20 cellular contexts compared by ENCODE assay signal in genomic region chr2:25808006-25808383, GRCh38.
DNase-seq lines count a peak whose midpoint lies in the region; ATAC-seq and TF ChIP-seq lines count a peak whose summit lies in the region.
"Had no signal": no experiment of that assay in that cellular context is flagged by ENCODE, and none has a peak within 500 bp of the region (broad histone marks: within the 10 kb centered on the region; RNA-seq: fewer than 3 reads in every experiment).

No MANE protein-coding gene starts in this region.

- no peaks in the 10 kb centered on the region for H3K9me3 ChIP-seq in RWPE2 (ENCODE audit: severe bottlenecking)
- H3K9me3 ChIP-seq: left ventricle myocardium inferior, prostate gland, stomach had no signal

- H3K27ac Mint-ChIP-seq in activated CD8-positive, alpha-beta T cell treated with anti-CD3 and anti-CD28 coated beads for 36 hours, result peak overlapping the region; percentile 56
- no peak overlapping the region for H3K27ac Mint-ChIP-seq in activated CD8-positive, alpha-beta T cell treated with anti-CD3 and anti-CD28 coated beads, Interleukin-2, amount 10 ng/mL, durations not matched to agents 7 days and 5 days
- H3K27ac Mint-ChIP-seq: naive B cell had no signal

- DNase-seq in activated CD8-positive, alpha-beta T cell treated with anti-CD3 and anti-CD28 coated beads for 36 hours, result no peak
- no peak for DNase-seq in activated CD8-positive, alpha-beta T cell treated with anti-CD3 and anti-CD28 coated beads, Interleukin-2, amount 10 ng/mL, durations not matched to agents 7 days and 5 days
- DNase-seq in RWPE2 (ENCODE audit: low spot score) (no peak), fibroblast of gingiva (ENCODE audit: low read depth) (peak; percentile 45), stromal cell of bone marrow (ENCODE audit: low read depth) (peak; percentile 54), KG1 (lab: John Stamatoyannopoulos, UW) (no peak), NCI-H2029 treated with DMSO at 0.1 percent for 48 hours (lab: John Stamatoyannopoulos, UW) (no peak)
- DNase-seq: activated T-cell treated with anti-CD3 and anti-CD28 coated beads, Interleukin-2, amount 50 U/mL, for 48 hours; anterior cingulate cortex; COR-L47; GF-D8; left ventricle myocardium inferior; naive B cell; NCI-H2107; NCI-H748 treated with DMSO at 0.1 percent for 48 hours; RPMI8226; stomach had no signal

- no peak overlapping the region for H3K27ac ChIP-seq in RWPE2 (ENCODE audit: poor library complexity, severe bottlenecking)
- H3K27ac ChIP-seq: coronary artery, left ventricle myocardium inferior, prostate gland, stomach had no signal

- H3K4me3 ChIP-seq in RWPE2 (ENCODE audit: severe bottlenecking), result no peak overlapping the region
- H3K4me3 ChIP-seq: coronary artery, left ventricle myocardium inferior, prostate gland, stomach had no signal

- no peaks in the 10 kb centered on the region for H3K9me3 Mint-ChIP-seq in activated CD8-positive, alpha-beta T cell treated with anti-CD3 and anti-CD28 coated beads for 36 hours
- H3K9me3 Mint-ChIP-seq in activated CD8-positive, alpha-beta T cell treated with anti-CD3 and anti-CD28 coated beads, Interleukin-2, amount 10 ng/mL, durations not matched to agents 7 days and 5 days (ENCODE audit: insufficient read depth), result no peaks in the 10 kb centered on the region
- H3K9me3 Mint-ChIP-seq: naive B cell had no signal

- no peak for ATAC-seq in activated CD8-positive, alpha-beta T cell treated with anti-CD3 and anti-CD28 coated beads for 36 hours
- ATAC-seq in activated CD8-positive, alpha-beta T cell treated with anti-CD3 and anti-CD28 coated beads, Interleukin-2, amount 10 ng/mL, durations not matched to agents 7 days and 5 days, result no peak
- ATAC-seq in RWPE2 (ENCODE audit: low read depth) (peak; percentile 36; the same call in 1 of the 3 replicates), HG02610 (IDR thresholded peaks at IDR 0.05; ENCODE audit: unreplicated experiment) (no peak)

- H3K4me3 Mint-ChIP-seq in activated CD8-positive, alpha-beta T cell treated with anti-CD3 and anti-CD28 coated beads for 36 hours, result no peak overlapping the region
- H3K4me3 Mint-ChIP-seq in activated CD8-positive, alpha-beta T cell treated with anti-CD3 and anti-CD28 coated beads, Interleukin-2, amount 10 ng/mL, durations not matched to agents 7 days and 5 days, result no peak overlapping the region
- H3K4me3 Mint-ChIP-seq: naive B cell had no signal

- no peaks in the 10 kb centered on the region for H3K27me3 ChIP-seq in RWPE2 (ENCODE audit: insufficient read depth, poor library complexity, severe bottlenecking)
- H3K27me3 ChIP-seq: stomach had no signal

- intact Hi-C loops in activated CD8-positive, alpha-beta T cell treated with anti-CD3 and anti-CD28 coated beads for 36 hours (cut with micrococcal nuclease), result no loop called here

- TF ChIP-seq CTCF in activated CD8-positive, alpha-beta T cell treated with anti-CD3 and anti-CD28 coated beads for 36 hours (IDR thresholded peaks at IDR 0.05), result no peak
- TF ChIP-seq CTCF in RWPE2 (IDR thresholded peaks at IDR 0.05; ENCODE audit: poor library complexity, severe bottlenecking), result no peak

- peaks cover 6% of the 10 kb centered on the region for H3K4me1 ChIP-seq in RWPE2 (ENCODE audit: insufficient read depth, poor library complexity, severe bottlenecking)
- H3K4me1 ChIP-seq: prostate gland, stomach had no signal

- POLR2A ChIA-PET in activated CD8-positive, alpha-beta T cell treated with anti-CD3 and anti-CD28 coated beads for 36 hours (lab: Charles Lee), result interaction anchor here (0.6 kb wide), 1 partner anchor 13 kb away, joined by 3 read pairs; no protein-coding TSS in a partner anchor
- POLR2A ChIA-PET in activated CD8-positive, alpha-beta T cell treated with anti-CD3 and anti-CD28 coated beads, Interleukin-2, amount 10 ng/mL, durations not matched to agents 7 days and 5 days (lab: Charles Lee), result no interaction called here

- CTCF ChIA-PET in activated CD8-positive, alpha-beta T cell treated with anti-CD3 and anti-CD28 coated beads for 36 hours (lab: Charles Lee), result interaction anchor here (2.0 to 2.7 kb wide), 2 partner anchors 12 to 108 kb away, joined by 6 to 8 read pairs; no protein-coding TSS in a partner anchor
- CTCF ChIA-PET in activated CD8-positive, alpha-beta T cell treated with anti-CD3 and anti-CD28 coated beads, Interleukin-2, amount 10 ng/mL, durations not matched to agents 7 days and 5 days (lab: Charles Lee), result interaction anchor here (0.9 to 1.5 kb wide), 5 partner anchors 9 to 31 kb away, joined by 3 to 6 read pairs (median 4); no protein-coding TSS in a partner anchor

- H3K4me1 Mint-ChIP-seq in activated CD8-positive, alpha-beta T cell treated with anti-CD3 and anti-CD28 coated beads for 36 hours (ENCODE audit: low read depth), result peaks cover 66% of the 10 kb centered on the region
- H3K4me1 Mint-ChIP-seq in activated CD8-positive, alpha-beta T cell treated with anti-CD3 and anti-CD28 coated beads, Interleukin-2, amount 10 ng/mL, durations not matched to agents 7 days and 5 days (ENCODE audit: low read depth), result peaks cover 63% of the 10 kb centered on the region

- no peaks in the 10 kb centered on the region for H3K27me3 Mint-ChIP-seq in activated CD8-positive, alpha-beta T cell treated with anti-CD3 and anti-CD28 coated beads for 36 hours
- H3K27me3 Mint-ChIP-seq in activated CD8-positive, alpha-beta T cell treated with anti-CD3 and anti-CD28 coated beads, Interleukin-2, amount 10 ng/mL, durations not matched to agents 7 days and 5 days (ENCODE audit: low read depth), result no peaks in the 10 kb centered on the region
- H3K27me3 Mint-ChIP-seq: naive B cell had no signal

- H3K36me3 Mint-ChIP-seq in activated CD8-positive, alpha-beta T cell treated with anti-CD3 and anti-CD28 coated beads for 36 hours (ENCODE audit: low read depth), result peaks cover 42% of the 10 kb centered on the region
- peaks cover 41% of the 10 kb centered on the region for H3K36me3 Mint-ChIP-seq in activated CD8-positive, alpha-beta T cell treated with anti-CD3 and anti-CD28 coated beads, Interleukin-2, amount 10 ng/mL, durations not matched to agents 7 days and 5 days (ENCODE audit: low read depth)

- H3K36me3 ChIP-seq in RWPE2 (ENCODE audit: low read depth), result peaks cover 29% of the 10 kb centered on the region

Comparison
In these comparisons a context has a peak if more than half of its experiments do, and no peak if none do; other contexts are left out.
1. DNase-seq: peak in fibroblast of gingiva (single experiment) and stromal cell of bone marrow (single experiment); none in activated CD8-positive, alpha-beta T cell treated with anti-CD3 and anti-CD28 coated beads for 36 hours (single experiment), activated CD8-positive, alpha-beta T cell treated with anti-CD3 and anti-CD28 coated beads, Interleukin-2, amount 10 ng/mL, durations not matched to agents 7 days and 5 days (single experiment), RWPE2 (single experiment), KG1 (single experiment) and NCI-H2029 treated with DMSO at 0.1 percent for 48 hours (single experiment).